8 cellular contexts compared by ENCODE assay signal in the genomic region with DNA sequence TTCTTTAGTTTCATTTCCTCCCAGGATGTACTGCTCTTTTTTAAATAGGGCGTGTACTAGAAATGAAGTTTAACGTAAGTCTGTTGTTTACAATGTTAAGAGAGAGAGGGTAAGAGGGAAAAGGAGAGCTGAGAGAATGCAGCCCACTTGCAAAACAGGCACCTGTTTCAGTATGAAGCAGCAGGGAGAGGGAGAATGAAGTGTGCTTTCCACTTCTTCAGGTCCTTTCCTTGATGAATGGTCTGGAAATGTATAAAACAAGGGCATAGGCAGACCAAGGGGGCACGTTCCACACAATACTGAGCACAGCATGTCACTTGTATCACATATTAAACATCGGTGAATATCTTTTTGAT. TPM values are rescaled to one million over a fixed set of nuclear protein-coding genes. Genes with fewer than 3 reads are reported as not detected.
DNase-seq lines count a peak whose midpoint lies in the region; ATAC-seq, FAIRE-seq and TF ChIP-seq lines count a peak whose summit lies in the region.

No MANE protein-coding gene starts in this region.

- no TSS peak for BruUV-seq in HepG2 (replicated peaks; lab: Mats Ljungman, UMichigan)

- peaks cover 5% of the 10 kb centered on the region for H3F3A ChIP-seq in smooth muscle cell (ENCODE audit: low read depth)

- H3K4me1 Mint-ChIP-seq in activated T-helper 2 cell treated with anti-CD3 and anti-CD28 coated beads, Interferon-gamma antibody, Interleukin-2, Interleukin-4, amounts not matched to agents 10 μg/mL and 5 μg/mL and 100 μg/mL, durations not matched to agents 14 hours and 24 hours and 36 hours (ENCODE audit: low read depth), result peaks cover 53% of the 10 kb centered on the region

- H3K27ac ChIP-seq in liver (ENCODE audit: low read depth in 1 of 2, low read length in 2 of 2) (peak overlapping the region in 1 of 2 donors; percentile 4), HepG2 (ENCODE audit: extremely low read length, insufficient read depth, low read length) (no peak overlapping the region), smooth muscle cell (ENCODE audit: low read depth) (peak overlapping the region; percentile 20), thyroid gland (no peak overlapping the region), brain microvascular endothelial cell (no peak overlapping the region)

- FAIRE-seq in HepG2 (lab: Jason Lieb, UNC), result no peak

- H3K27me3 Mint-ChIP-seq in activated T-helper 2 cell treated with anti-CD3 and anti-CD28 coated beads, Interferon-gamma antibody, Interleukin-2, Interleukin-4, amounts not matched to agents 10 μg/mL and 5 μg/mL and 100 μg/mL, durations not matched to agents 14 hours and 24 hours and 36 hours (ENCODE audit: low read depth), result no peaks in the 10 kb centered on the region

- TF ChIP-seq RAD21 in liver (IDR thresholded peaks at IDR 0.05) (peak in 1 of 2 donors; percentile 7), HepG2 (CRISPR knock-in tag; IDR thresholded peaks at IDR 0.05) (no peak)

- intact Hi-C loops in HepG2 (cut with micrococcal nuclease; ENCODE audit: unreplicated experiment), result no loop called here
- intact Hi-C loops in activated T-helper 2 cell treated with anti-CD3 and anti-CD28 coated beads, Interferon-gamma antibody, Interleukin-2, Interleukin-4, amounts not matched to agents 10 μg/mL and 5 μg/mL and 100 μg/mL, durations not matched to agents 14 hours and 24 hours and 36 hours (cut with micrococcal nuclease), result loop anchor here (1.0 to 10.0 kb wide), 13 partner anchors 25 to 1072 kb away; a partner anchor contains a TSS
- intact Hi-C loops in thyroid gland (cut with DNase I), result no loop called here

- no peaks in the 10 kb centered on the region for H3K79me2 ChIP-seq in HepG2 (ENCODE audit: insufficient read depth, low read length)
- H3K79me2 ChIP-seq in smooth muscle cell (ENCODE audit: low read depth), result peaks cover 10% of the 10 kb centered on the region

- H3K9me3 Mint-ChIP-seq in activated T-helper 2 cell treated with anti-CD3 and anti-CD28 coated beads, Interferon-gamma antibody, Interleukin-2, Interleukin-4, amounts not matched to agents 10 μg/mL and 5 μg/mL and 100 μg/mL, durations not matched to agents 14 hours and 24 hours and 36 hours, result no peaks in the 10 kb centered on the region

- peaks cover 0 to 11% (median 6%) of the 10 kb centered on the region in 4 donors for H3K4me1 ChIP-seq in liver (ENCODE audit: control insufficient read depth in 4 of 4, insufficient read depth in 4 of 4, low read length in 3 of 4)
- no peaks in the 10 kb centered on the region for H3K4me1 ChIP-seq in HepG2 (ENCODE audit: insufficient read depth, low read length)
- H3K4me1 ChIP-seq in smooth muscle cell (ENCODE audit: low read depth), result peaks cover 9% of the 10 kb centered on the region
- H3K4me1 ChIP-seq in thyroid gland, result peaks cover 5 to 12% of the 10 kb centered on the region in 2 donors

- H3K4me2 ChIP-seq in HepG2 (ENCODE audit: low read depth, low read length), result no peak overlapping the region
- H3K4me2 ChIP-seq in smooth muscle cell, result peak overlapping the region; percentile 94

- H3K4me3 Mint-ChIP-seq in activated T-helper 2 cell treated with anti-CD3 and anti-CD28 coated beads, Interferon-gamma antibody, Interleukin-2, Interleukin-4, amounts not matched to agents 10 μg/mL and 5 μg/mL and 100 μg/mL, durations not matched to agents 14 hours and 24 hours and 36 hours (ENCODE audit: low read depth), result peak overlapping the region; percentile 98

- H3K4me3 ChIP-seq in liver (ENCODE audit: low read depth in 1 of 3, low read length in 3 of 3), result peak overlapping the region in 2 of 3 donors; percentile 9 to 33
- no peak overlapping the region for H3K4me3 ChIP-seq in HepG2 (replicated peaks in 1 of 3; ENCODE audit: insufficient read depth in 1 of 3, low read depth in 2 of 3, low read length in 3 of 3)
- no peak overlapping the region for H3K4me3 ChIP-seq in smooth muscle cell
- no peak overlapping the region for H3K4me3 ChIP-seq in thyroid gland (replicated peaks in 1 of 3)
- no peak overlapping the region for H3K4me3 ChIP-seq in brain microvascular endothelial cell (ENCODE audit: low read depth, low read length)

- H3K9ac ChIP-seq in liver (ENCODE audit: low read depth in 1 of 2, low read length in 2 of 2), result peak overlapping the region in 1 of 2 donors; percentile 42
- H3K9ac ChIP-seq in HepG2 (ENCODE audit: insufficient read depth, low read depth, low read length), result no peak overlapping the region
- H3K9ac ChIP-seq in smooth muscle cell (ENCODE audit: low read depth), result peak overlapping the region; percentile 49

- peak overlapping the region; percentile 90 for H3K27ac Mint-ChIP-seq in activated T-helper 2 cell treated with anti-CD3 and anti-CD28 coated beads, Interferon-gamma antibody, Interleukin-2, Interleukin-4, amounts not matched to agents 10 μg/mL and 5 μg/mL and 100 μg/mL, durations not matched to agents 14 hours and 24 hours and 36 hours

- H2AFZ ChIP-seq in HepG2 (ENCODE audit: low read length), result no peak overlapping the region
- H2AFZ ChIP-seq in smooth muscle cell (ENCODE audit: low read depth), result no peak overlapping the region

- H3K9me3 ChIP-seq in liver (ENCODE audit: control insufficient read depth in 4 of 4, low read length in 3 of 4), result peaks cover 0 to 15% (median 5%) of the 10 kb centered on the region in 4 donors
- no peaks in the 10 kb centered on the region for H3K9me3 ChIP-seq in HepG2 (ENCODE audit: low read length)
- H3K9me3 ChIP-seq in smooth muscle cell (replicated peaks; ENCODE audit: low read depth), result no peaks in the 10 kb centered on the region
- no peaks in the 10 kb centered on the region for H3K9me3 ChIP-seq in thyroid gland

- ATAC-seq in HepG2 (no peak), HG03378 (IDR thresholded peaks at IDR 0.05; ENCODE audit: unreplicated experiment) (peak; percentile 78), GM21367 (IDR thresholded peaks at IDR 0.05; ENCODE audit: unreplicated experiment) (no peak)

- TF ChIP-seq EP300 in HepG2 (IDR thresholded peaks at IDR 0.05; ENCODE audit: low read depth in 2 of 2, low read length in 2 of 2) (no peak), HepG2 (CRISPR knock-in tag; IDR thresholded peaks at IDR 0.05; ENCODE audit: borderline replicate concordance) (no peak)

- DNase-seq in HepG2 (ENCODE audit: low spot score), result no peak
- DNase-seq in activated T-helper 2 cell treated with anti-CD3 and anti-CD28 coated beads, Interferon-gamma antibody, Interleukin-2, Interleukin-4, amounts not matched to agents 10 μg/mL and 5 μg/mL and 100 μg/mL, durations not matched to agents 14 hours and 24 hours and 36 hours (ENCODE audit: low spot score), result peak; percentile 42
- no peak for DNase-seq in smooth muscle cell (lab: John Stamatoyannopoulos, UW; ENCODE audit: unreplicated experiment)
- no peak for DNase-seq in thyroid gland
- no peak for DNase-seq in brain microvascular endothelial cell

- in situ Hi-C loops in HepG2 (cut with HindIII; ENCODE audit: extremely low pct_ligation_motif_present, low pct_unique_long_range_greater_than_20kb) (no loop called here), brain microvascular endothelial cell (cut with HindIII; ENCODE audit: low pct_ligation_motif_present, low sequenced_read_pairs) (no loop called here)

- TF ChIP-seq CTCF in liver (IDR thresholded peaks at IDR 0.05; ENCODE audit: low read depth, low read length, missing input control), result no peak
- no peak for TF ChIP-seq CTCF in HepG2 (CRISPR knock-in tag; IDR thresholded peaks at IDR 0.05)
- no peak for TF ChIP-seq CTCF in smooth muscle cell (IDR thresholded peaks at IDR 0.05; ENCODE audit: borderline replicate concordance, insufficient read depth, poor library complexity, severe bottlenecking)
- no peak for TF ChIP-seq CTCF in thyroid gland (IDR thresholded peaks at IDR 0.05)
- TF ChIP-seq CTCF in brain microvascular endothelial cell (IDR thresholded peaks at IDR 0.05; ENCODE audit: low read depth, low read length, missing control alignments), result no peak

- H3K36me3 ChIP-seq in liver (ENCODE audit: control insufficient read depth in 4 of 4, insufficient read depth in 3 of 4, low read depth in 1 of 4, low read length in 3 of 4) (no peaks in the 10 kb centered on the region), HepG2 (replicated peaks in 1 of 2; ENCODE audit: control insufficient read depth in 1 of 2, insufficient read depth in 2 of 2, low read length in 2 of 2) (no peaks in the 10 kb centered on the region), smooth muscle cell (ENCODE audit: low read depth) (no peaks in the 10 kb centered on the region), thyroid gland (no peaks in the 10 kb centered on the region), brain microvascular endothelial cell (replicated peaks) (no peaks in the 10 kb centered on the region)

- POLR2A ChIA-PET in HepG2 (lab: Yijun Ruan, JAX), result no interaction called here

- CTCF ChIA-PET in HepG2 (lab: Yijun Ruan, JAX; ENCODE audit: low intra/inter-chr PET ratio, low total read pairs), result no interaction called here

- no peak for TF ChIP-seq POLR2A in HepG2 (IDR thresholded peaks at IDR 0.05; ENCODE audit: insufficient read depth in 1 of 2, low read depth in 2 of 2, low read length in 2 of 2)
- no peak for TF ChIP-seq POLR2A in thyroid gland (IDR thresholded peaks at IDR 0.05)

- 41% methylated on average over 4 of the region's 4 CpGs for WGBS in liver
- 20% methylated on average over 4 of the region's 4 CpGs for WGBS in HepG2 (ENCODE audit: low lambda C conversion rate)
- WGBS in smooth muscle cell (ENCODE audit: low lambda C conversion rate), result 78% methylated on average over 4 of the region's 4 CpGs
- WGBS in thyroid gland, 2 donors, result 49 to 56% methylated on average over 4 of the region's 4 CpGs

- H3K27me3 ChIP-seq in liver (ENCODE audit: control insufficient read depth in 4 of 4, insufficient read depth in 4 of 4, low read length in 3 of 4) (peaks cover 0 to 16% (median 5%) of the 10 kb centered on the region in 4 donors), HepG2 (ENCODE audit: control insufficient read depth in 1 of 2, insufficient read depth in 2 of 2, low read length in 2 of 2) (peaks cover 0 to 11% of the 10 kb centered on the region in 2 experiments; a peak in 3 of 5 replicates), smooth muscle cell (ENCODE audit: low read depth) (peaks cover 25% of the 10 kb centered on the region), thyroid gland (peaks cover 5% of the 10 kb centered on the region), brain microvascular endothelial cell (replicated peaks) (peaks cover 37% of the 10 kb centered on the region)

- peaks cover 42% of the 10 kb centered on the region for H3K36me3 Mint-ChIP-seq in activated T-helper 2 cell treated with anti-CD3 and anti-CD28 coated beads, Interferon-gamma antibody, Interleukin-2, Interleukin-4, amounts not matched to agents 10 μg/mL and 5 μg/mL and 100 μg/mL, durations not matched to agents 14 hours and 24 hours and 36 hours (ENCODE audit: low read depth)

- no peaks in the 10 kb centered on the region for H4K20me1 ChIP-seq in HepG2 (ENCODE audit: insufficient read depth, low read length)
- H4K20me1 ChIP-seq in smooth muscle cell (ENCODE audit: low read depth), result no peaks in the 10 kb centered on the region

RNA-seq across cellular contexts. Expression of a gene that starts 2.0 kb away (rescaled TPM):
- total RNA-seq in liver (1 to 10 TPM in 1 of 2 donors, under 1 TPM in 1; 0.23 to 2.2 TPM), HepG2 (2016; rRNA removed; fragmentation: Illumina TruSeq; extraction: Trizol) (not detected in 2 replicates), smooth muscle cell (5.5 and 9.3 TPM in 2 replicates), thyroid gland (1 to 10 TPM in 2 of 4 donors, under 1 TPM in 2; 0.59 to 3.8 (median 2.0) TPM)
- polyA plus RNA-seq in liver (under 1 TPM; 0.32 to 0.35 TPM), HepG2 (2011; rRNA removed) (not detected in 2 replicates), smooth muscle cell (2.3 and 3.7 TPM in 2 replicates)
- total RNA-seq in HepG2 (2016; cell fraction: cytosol; rRNA removed; fragmentation: Illumina TruSeq; extraction: Trizol; ENCODE audit: low read depth), result not detected in 2 replicates
- total RNA-seq in HepG2 (2016; cell fraction: insoluble cytoplasmic fraction; rRNA removed; fragmentation: Illumina TruSeq; extraction: Trizol), result not detected in 2 replicates
- not detected in 2 replicates for total RNA-seq in HepG2 (2016; cell fraction: membrane; rRNA removed; fragmentation: Illumina TruSeq; extraction: Trizol)
- not detected in 2 replicates for total RNA-seq in HepG2 (2016; cell fraction: nucleus; rRNA removed; fragmentation: Illumina TruSeq; extraction: Trizol)
- polyA plus RNA-seq in HepG2 (2011; cell fraction: cytosol; rRNA removed), result not detected in 2 replicates
- polyA plus RNA-seq in HepG2 (2011; cell fraction: nucleus; rRNA removed), result not detected in 2 replicates
- polyA plus RNA-seq in HepG2 (2012), result not detected in 2 replicates
- not detected in 2 replicates for polyA plus RNA-seq in HepG2 (2016; cell fraction: cytosol; fragmentation: Illumina TruSeq; extraction: Trizol; ENCODE audit: low read depth)
- not detected in 2 replicates for polyA plus RNA-seq in HepG2 (2016; cell fraction: insoluble cytoplasmic fraction; fragmentation: Illumina TruSeq; extraction: Trizol; ENCODE audit: low read depth)
- polyA plus RNA-seq in HepG2 (2016; cell fraction: membrane; fragmentation: Illumina TruSeq; extraction: Trizol; ENCODE audit: low read depth), result not detected in 2 replicates
- polyA plus RNA-seq in HepG2 (2016; cell fraction: nucleus; fragmentation: Illumina TruSeq; extraction: Trizol; ENCODE audit: insufficient read depth, low read depth), result not detected in 2 replicates
- not detected in 2 replicates for polyA minus RNA-seq in HepG2 (2011; rRNA and poly(A)+ RNA removed; ENCODE audit: low replicate concordance)
- polyA minus RNA-seq in HepG2 (2011; cell fraction: cytosol; rRNA and poly(A)+ RNA removed), result not detected in 2 replicates
- polyA minus RNA-seq in HepG2 (2011; cell fraction: nucleus; rRNA and poly(A)+ RNA removed), result not detected in 2 replicates
- 24.0 and 24.4 TPM in 2 replicates for total RNA-seq in activated T-helper 2 cell treated with anti-CD3 and anti-CD28 coated beads, Interferon-gamma antibody, Interleukin-2, Interleukin-4, amounts not matched to agents 10 μg/mL and 5 μg/mL and 100 μg/mL, durations not matched to agents 14 hours and 24 hours and 36 hours

Comparison
In these comparisons a context has a peak if more than half of its experiments do, and no peak if none do; other contexts are left out.
1. H3K4me3 ChIP-seq: peak in liver (2 of 3); none in HepG2 (0 of 3), smooth muscle cell (single experiment), thyroid gland (0 of 3) and brain microvascular endothelial cell (single experiment).